In the genomic region with DNA sequence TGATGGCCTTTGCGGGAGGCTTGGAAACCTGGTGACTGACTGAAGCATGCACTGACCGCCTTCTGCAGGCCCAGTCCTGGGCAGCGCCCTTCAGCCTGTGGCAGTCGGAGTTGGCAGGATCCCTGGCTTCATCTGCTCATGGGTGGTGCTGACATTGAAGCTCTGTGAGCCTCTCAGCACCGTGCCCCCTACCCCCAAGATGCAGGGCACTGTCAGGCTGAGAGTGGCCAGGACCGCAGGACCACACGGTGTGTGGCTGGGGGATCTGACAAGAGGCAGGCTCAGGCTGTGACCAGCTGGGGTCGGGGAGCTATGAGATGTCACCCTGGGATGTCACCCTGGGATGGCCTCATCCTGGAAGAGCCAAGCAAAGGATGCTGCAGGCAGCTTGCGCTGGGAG, we compare ENCODE assay signal across 20 cellular contexts.
"Had no signal": no experiment of that assay in that cellular context is flagged by ENCODE, and none has a peak within 500 bp of the region (broad histone marks: within the 10 kb centered on the region; RNA-seq: fewer than 3 reads in every experiment).

No MANE protein-coding gene starts in this region.

- H3K36me3 ChIP-seq: cardiac muscle cell had no signal

- H3K9me3 ChIP-seq: adrenal gland, left lung, transverse colon had no signal

- H3K27me3 Mint-ChIP-seq: activated naive CD4-positive, alpha-beta T cell treated with anti-CD3 and anti-CD28 coated beads, Interleukin-2, amount 50 U/mL, for 24 hours; activated T-cell treated with anti-CD3 and anti-CD28 coated beads, Interleukin-2, amount 50 U/mL, for 24 hours; memory B cell; progenitor cell of endocrine pancreas had no signal

- H3K4me3 Mint-ChIP-seq: activated naive CD4-positive, alpha-beta T cell treated with anti-CD3 and anti-CD28 coated beads, Interleukin-2, amount 50 U/mL, for 24 hours; activated T-cell treated with anti-CD3 and anti-CD28 coated beads, Interleukin-2, amount 50 U/mL, for 24 hours; memory B cell; nephron had no signal

- DNase-seq: activated T-cell treated with anti-CD3 and anti-CD28 coated beads, Interleukin-2, amount 50 U/mL, for 24 hours; islet precursor cell; small intestine; stimulated activated CD4-positive, alpha-beta T cell treated with anti-CD3 and anti-CD28 coated beads, Interleukin-4, amount 100 ng/mL, for 4 hours; stimulated activated CD8-positive, alpha-beta memory T cell treated with anti-CD3 and anti-CD28 coated beads, Interleukin-4, amount 100 ng/mL, for 48 hours; stimulated activated naive CD4-positive, alpha-beta T cell treated with Interleukin-2 at 50 U/mL for 16 hours; substantia nigra; T1000; transverse colon had no signal

- H3K4me3 ChIP-seq: adrenal gland, cardiac muscle cell, dorsolateral prefrontal cortex, hepatocyte, left lung, transverse colon had no signal

- H3K27ac ChIP-seq: adrenal gland, cardiac muscle cell, hepatocyte, left lung, transverse colon had no signal

- H3K9me3 Mint-ChIP-seq: activated naive CD4-positive, alpha-beta T cell treated with anti-CD3 and anti-CD28 coated beads, Interleukin-2, amount 50 U/mL, for 24 hours; activated T-cell treated with anti-CD3 and anti-CD28 coated beads, Interleukin-2, amount 50 U/mL, for 24 hours; memory B cell; nephron had no signal

- ATAC-seq: esophagus mucosa, left lung, right cardiac atrium had no signal

- H3K27me3 ChIP-seq: adrenal gland, cardiac muscle cell, dorsolateral prefrontal cortex, hepatocyte, left lung, transverse colon had no signal

- FAIRE-seq: small intestine had no signal

- H3K27ac Mint-ChIP-seq: activated T-cell treated with anti-CD3 and anti-CD28 coated beads, Interleukin-2, amount 50 U/mL, for 24 hours; memory B cell; nephron; progenitor cell of endocrine pancreas had no signal
